15 cellular contexts compared by ENCODE assay signal in the genomic region with DNA sequence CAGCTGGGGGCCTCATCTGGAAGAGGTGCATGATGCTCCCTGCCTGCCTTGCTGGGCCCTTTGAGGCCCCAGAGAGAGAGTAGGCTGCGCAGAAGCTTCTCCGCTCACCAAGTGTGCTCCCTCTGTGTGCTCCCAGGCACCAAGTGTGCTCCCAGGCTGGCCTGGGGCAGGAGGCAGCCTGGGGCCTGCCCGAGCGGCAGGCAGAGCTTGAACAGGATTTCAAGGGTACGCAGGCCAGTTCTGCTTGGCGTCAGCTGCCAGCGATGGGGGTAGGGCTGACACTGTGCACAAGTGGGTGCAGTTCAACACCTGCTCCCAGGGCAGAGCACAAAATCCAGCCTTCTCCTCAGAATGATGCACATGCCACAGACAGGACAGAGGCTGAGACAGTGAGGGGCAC.
DNase-seq lines count a peak whose midpoint lies in the region; TF ChIP-seq lines count a peak whose summit lies in the region.
"Had no signal": no experiment of that assay in that cellular context is flagged by ENCODE, and none has a peak within 500 bp of the region (broad histone marks: within the 10 kb centered on the region; RNA-seq: fewer than 3 reads in every experiment).

No MANE protein-coding gene starts in this region.

- no peak overlapping the region for H3K4me3 Mint-ChIP-seq in activated T-cell treated with anti-CD3 and anti-CD28 coated beads, Interleukin-2, amount 50 U/mL, for 24 hours
- H3K4me3 Mint-ChIP-seq: activated CD8-positive, alpha-beta T cell treated with anti-CD3 and anti-CD28 coated beads for 36 hours had no signal

- H3K4me3 ChIP-seq in right atrium auricular region (no peak overlapping the region), suprapubic skin (no peak overlapping the region)
- H3K4me3 ChIP-seq: coronary artery had no signal

- no peak for TF ChIP-seq EP300 in suprapubic skin (IDR thresholded peaks at IDR 0.05)

- no peaks in the 10 kb centered on the region for H3K9me3 ChIP-seq in right atrium auricular region
- H3K9me3 ChIP-seq in suprapubic skin, result no peaks in the 10 kb centered on the region

- peak overlapping the region; percentile 11 for H3K27ac Mint-ChIP-seq in activated T-cell treated with anti-CD3 and anti-CD28 coated beads, Interleukin-2, amount 50 U/mL, for 24 hours
- H3K27ac Mint-ChIP-seq: activated T-helper 2 cell treated with anti-CD3 and anti-CD28 coated beads, Interferon-gamma antibody, Interleukin-2, Interleukin-4, amounts not matched to agents 10 μg/mL and 5 μg/mL and 100 μg/mL, durations not matched to agents 14 hours and 24 hours and 36 hours had no signal

- TF ChIP-seq POLR2A in suprapubic skin (IDR thresholded peaks at IDR 0.05), result no peak

- H3K27me3 ChIP-seq in right atrium auricular region (no peaks in the 10 kb centered on the region), suprapubic skin (no peaks in the 10 kb centered on the region)

- no peaks in the 10 kb centered on the region for H3K27me3 Mint-ChIP-seq in activated T-cell treated with anti-CD3 and anti-CD28 coated beads, Interleukin-2, amount 50 U/mL, for 24 hours
- H3K27me3 Mint-ChIP-seq: activated CD8-positive, alpha-beta T cell treated with anti-CD3 and anti-CD28 coated beads for 36 hours had no signal

- TF ChIP-seq CTCF in right atrium auricular region (IDR thresholded peaks at IDR 0.05), result no peak
- TF ChIP-seq CTCF in suprapubic skin (IDR thresholded peaks at IDR 0.05), result no peak

- H3K36me3 ChIP-seq in right atrium auricular region (no peaks in the 10 kb centered on the region), suprapubic skin (peaks cover 23% of the 10 kb centered on the region)

- H3K27ac ChIP-seq in right atrium auricular region (peak overlapping the region; percentile 6 to 63), suprapubic skin (peak overlapping the region; percentile 16)
- H3K27ac ChIP-seq: coronary artery had no signal

- H3K4me1 Mint-ChIP-seq in activated T-cell treated with anti-CD3 and anti-CD28 coated beads, Interleukin-2, amount 50 U/mL, for 24 hours (ENCODE audit: low read depth), result peaks cover 52% of the 10 kb centered on the region

- peaks cover 22% of the 10 kb centered on the region for H3K36me3 Mint-ChIP-seq in activated T-cell treated with anti-CD3 and anti-CD28 coated beads, Interleukin-2, amount 50 U/mL, for 24 hours (ENCODE audit: low read depth)

- H3K4me1 ChIP-seq in right atrium auricular region, result peaks cover 0 to 91% of the 10 kb centered on the region in 2 donors
- H3K4me1 ChIP-seq in suprapubic skin, result peaks cover 70% of the 10 kb centered on the region

- no peaks in the 10 kb centered on the region for H3K9me3 Mint-ChIP-seq in activated T-cell treated with anti-CD3 and anti-CD28 coated beads, Interleukin-2, amount 50 U/mL, for 24 hours
- H3K9me3 Mint-ChIP-seq: activated CD8-positive, alpha-beta T cell treated with anti-CD3 and anti-CD28 coated beads for 36 hours; activated T-helper 2 cell treated with anti-CD3 and anti-CD28 coated beads, Interferon-gamma antibody, Interleukin-2, Interleukin-4, amounts not matched to agents 10 μg/mL and 5 μg/mL and 100 μg/mL, durations not matched to agents 14 hours and 24 hours and 36 hours had no signal

- DNase-seq in activated T-cell treated with anti-CD3 and anti-CD28 coated beads, Interleukin-2, amount 50 U/mL, for 24 hours, result no peak
- DNase-seq in activated T-cell treated with anti-CD3 and anti-CD28 coated beads, Interleukin-2, amount 50 U/mL, for 1 hour, result no peak
- peak; percentile 71 for DNase-seq in NCI-H2171 treated with DMSO at 0.1 percent for 48 hours (lab: John Stamatoyannopoulos, UW)
- no peak for DNase-seq in right atrium auricular region (ENCODE audit: low spot score)
- no peak for DNase-seq in suprapubic skin (ENCODE audit: low spot score in 2 of 2)
- no peak for DNase-seq in HK-2 (ENCODE audit: unreplicated experiment)
- DNase-seq in stimulated activated CD4-positive, alpha-beta T cell treated with anti-CD3 and anti-CD28 coated beads, Interleukin-2, amount 100 ng/mL, for 48 hours, result no peak
- DNase-seq in islet precursor cell, result no peak
- DNase-seq: activated CD8-positive, alpha-beta T cell treated with anti-CD3 and anti-CD28 coated beads for 36 hours; aorta; COR-L47; NCI-H524 treated with DMSO at 0.1 percent for 48 hours; stimulated activated naive CD4-positive, alpha-beta T cell had no signal

- WGBS in suprapubic skin, result 83% methylated on average over 4 of the region's 7 CpGs
